ENCODE assay signal across 25 cellular contexts in genomic region chr3:169365993-169366915, GRCh38.
DNase-seq lines count a peak whose midpoint lies in the region; ATAC-seq and TF ChIP-seq lines count a peak whose summit lies in the region.
"Had no signal": no experiment of that assay in that cellular context is flagged by ENCODE, and none has a peak within 500 bp of the region (broad histone marks: within the 10 kb centered on the region; RNA-seq: fewer than 3 reads in every experiment).

No MANE protein-coding gene starts in this region.

- ATAC-seq in RWPE2 (ENCODE audit: low read depth): peak; percentile 55
- peak; percentile 32 for ATAC-seq in left colon
- no peak for ATAC-seq in HG02588 (IDR thresholded peaks at IDR 0.05; ENCODE audit: unreplicated experiment)
- ATAC-seq: right cardiac atrium had no signal

- CTCF ChIA-PET in HEK293 (lab: Yijun Ruan, JAX): no interaction called here

- H3K4me1 ChIP-seq in HEK293 (ENCODE audit: control insufficient read depth, insufficient read depth, low read length) (no peaks in the 10 kb centered on the region), RWPE2 (ENCODE audit: insufficient read depth, poor library complexity, severe bottlenecking) (no peaks in the 10 kb centered on the region), ascending aorta (no peaks in the 10 kb centered on the region)
- H3K4me1 ChIP-seq: adrenal gland, BLaER1, HAP-1, parathyroid adenoma, Peyer's patch, spleen had no signal

- intact Hi-C loops in left colon (cut with DNase I, micrococcal nuclease) (no loop called here), ascending aorta (cut with DNase I) (no loop called here)

- DNase-seq in NCI-H1105 treated with DMSO at 0.1 percent for 48 hours (lab: John Stamatoyannopoulos, UW): peak; percentile 70
- no peak for DNase-seq in RWPE2 (ENCODE audit: low spot score)
- DNase-seq in left colon: no peak
- no peak for DNase-seq in ascending aorta (ENCODE audit: low spot score in 2 of 2)
- DNase-seq in GM20000 (ENCODE audit: low spot score): no peak
- DNase-seq: activated CD4-positive, alpha-beta T cell treated with anti-CD3 and anti-CD28 coated beads, Interleukin-2, amount 10 ng/mL, durations not matched to agents 7 days and 5 days; activated naive CD4-positive, alpha-beta T cell treated with anti-CD3 and anti-CD28 coated beads for 36 hours; adrenal gland; brain microvascular endothelial cell; DMS79 treated with DMSO at 0.1 percent for 48 hours; GF-D8; Karpas-422; NCI-H1930; Peyer's patch; right cardiac atrium; spleen; stimulated activated CD4-positive, alpha-beta T cell treated with anti-CD3 and anti-CD28 coated beads, Interleukin-2, amount 100 ng/mL, for 48 hours; SW 1271; T1000; transverse colon had no signal

- H3K27me3 ChIP-seq in RWPE2 (ENCODE audit: insufficient read depth, poor library complexity, severe bottlenecking) (no peaks in the 10 kb centered on the region), ascending aorta (no peaks in the 10 kb centered on the region)
- H3K27me3 ChIP-seq: BLaER1, Peyer's patch, spleen, transverse colon had no signal

- H3K36me3 ChIP-seq in HEK293 (ENCODE audit: control insufficient read depth in 2 of 2, insufficient read depth in 1 of 2, low read length in 2 of 2) (no peaks in the 10 kb centered on the region), RWPE2 (ENCODE audit: low read depth) (no peaks in the 10 kb centered on the region), ascending aorta (no peaks in the 10 kb centered on the region)
- H3K36me3 ChIP-seq: adrenal gland, BLaER1, brain microvascular endothelial cell, HAP-1, Peyer's patch, spleen, transverse colon had no signal

- H3K9me3 ChIP-seq in HEK293 (ENCODE audit: control insufficient read depth, insufficient read depth, low read depth, low read length) (no peaks in the 10 kb centered on the region), RWPE2 (ENCODE audit: severe bottlenecking) (no peaks in the 10 kb centered on the region), ascending aorta (no peaks in the 10 kb centered on the region)
- H3K9me3 ChIP-seq: adrenal gland, BLaER1, HAP-1, Peyer's patch, spleen, transverse colon had no signal

- POLR2A ChIA-PET in HEK293 (lab: Yijun Ruan, JAX): no interaction called here

- no peak overlapping the region for H3K27ac ChIP-seq in HEK293 (ENCODE audit: extremely low read depth, low read depth, low read length)
- no peak overlapping the region for H3K27ac ChIP-seq in RWPE2 (ENCODE audit: poor library complexity, severe bottlenecking)
- no peak overlapping the region for H3K27ac ChIP-seq in ascending aorta
- H3K27ac ChIP-seq: adrenal gland, BLaER1, brain microvascular endothelial cell, parathyroid adenoma, Peyer's patch, spleen, transverse colon had no signal

- no peak overlapping the region for H3K4me3 ChIP-seq in HEK293 (ENCODE audit: low read depth, low read length)
- H3K4me3 ChIP-seq in RWPE2 (ENCODE audit: severe bottlenecking): no peak overlapping the region
- H3K4me3 ChIP-seq in ascending aorta: no peak overlapping the region
- H3K4me3 ChIP-seq: adrenal gland, BLaER1, HAP-1, Peyer's patch, spleen, transverse colon had no signal

- TF ChIP-seq CTCF in HEK293 (tag by site-specific recombination; IDR thresholded peaks at IDR 0.05) (no peak), RWPE2 (IDR thresholded peaks at IDR 0.05; ENCODE audit: poor library complexity, severe bottlenecking) (no peak), ascending aorta (IDR thresholded peaks at IDR 0.05) (no peak), GM20000 (IDR thresholded peaks at IDR 0.05; ENCODE audit: extremely low read depth, missing control alignments) (no peak)

TF ChIP-seq in HEK293, 187 proteins besides CTCF, POLR2A, EP300 and RAD21:
- TF ChIP-seq ZNF660 (tag by site-specific recombination; IDR thresholded peaks at IDR 0.05) (no peak), ZSCAN4 (tag by site-specific recombination; IDR thresholded peaks at IDR 0.05) (no peak), ZBTB26 (tag by site-specific recombination; optimal IDR thresholded peaks at IDR 0.05) (no peak), ZNF701 (tag by site-specific recombination; IDR thresholded peaks at IDR 0.05) (no peak), SCRT2 (tag by site-specific recombination; IDR thresholded peaks at IDR 0.05) (peak; percentile 23; the same call in 1 of the 2 replicates)
- TF ChIP-seq, protein P1, sequence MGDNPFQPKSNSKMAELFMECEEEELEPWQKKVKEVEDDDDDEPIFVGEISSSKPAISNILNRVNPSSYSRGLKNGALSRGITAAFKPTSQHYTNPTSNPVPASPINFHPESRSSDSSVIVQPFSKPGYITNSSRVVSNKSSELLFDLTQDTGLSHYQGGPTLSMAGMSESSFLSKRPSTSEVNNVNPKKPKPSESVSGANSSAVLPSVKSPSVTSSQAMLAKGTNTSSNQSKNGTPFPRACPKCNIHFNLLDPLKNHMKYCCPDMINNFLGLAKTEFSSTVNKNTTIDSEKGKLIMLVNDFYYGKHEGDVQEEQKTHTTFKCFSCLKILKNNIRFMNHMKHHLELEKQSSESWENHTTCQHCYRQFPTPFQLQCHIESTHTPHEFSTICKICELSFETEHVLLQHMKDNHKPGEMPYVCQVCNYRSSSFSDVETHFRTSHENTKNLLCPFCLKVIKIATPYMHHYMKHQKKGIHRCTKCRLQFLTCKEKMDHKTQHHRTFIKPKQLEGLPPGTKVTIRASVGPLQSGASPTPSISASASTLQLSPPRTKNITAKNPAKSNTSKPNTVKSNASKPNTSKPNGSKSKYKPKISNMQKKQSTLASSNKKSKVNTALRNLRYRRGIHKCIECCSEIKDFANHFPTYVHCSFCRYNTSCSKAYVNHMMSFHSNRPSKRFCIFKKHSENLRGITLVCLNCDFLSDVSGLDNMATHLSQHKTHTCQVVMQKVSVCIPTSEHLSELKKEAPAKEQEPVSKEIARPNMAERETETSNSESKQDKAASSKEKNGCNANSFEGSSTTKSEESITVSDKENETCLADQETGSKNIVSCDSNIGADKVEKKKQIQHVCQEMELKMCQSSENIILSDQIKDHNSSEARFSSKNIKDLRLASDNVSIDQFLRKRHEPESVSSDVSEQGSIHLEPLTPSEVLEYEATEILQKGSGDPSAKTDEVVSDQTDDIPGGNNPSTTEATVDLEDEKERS (tag by site-specific recombination; IDR thresholded peaks at IDR 0.05): no peak
